Comparison of ENCODE assay signal across 6 cellular contexts in genomic region chr6:131751012-131751715, GRCh38. TPM values are rescaled to one million over a fixed set of nuclear protein-coding genes. Genes with fewer than 3 reads are reported as not detected.
"Had no signal": no experiment of that assay in that cellular context is flagged by ENCODE, and none has a peak within 500 bp of the region (broad histone marks: within the 10 kb centered on the region; RNA-seq: fewer than 3 reads in every experiment).

No MANE protein-coding gene starts in this region.

RNA-seq across cellular contexts. Expression of gene CTAGE9, which starts 40.3 kb away (rescaled TPM):
- total RNA-seq: LHCN-M2, PC-3, Peyer's patch, Right ventricle myocardium superior, SK-MEL-5 had no signal
- polyA plus RNA-seq: SK-N-SH had no signal

RNA-seq across cellular contexts. Expression of gene OR2A4, which starts 50.0 kb away (rescaled TPM):
- total RNA-seq: Right ventricle myocardium superior had no signal
- polyA plus RNA-seq: SK-N-SH had no signal

RNA-seq across cellular contexts. Expression of gene ENPP1, which starts 56.7 kb away (rescaled TPM):
- polyA plus RNA-seq: SK-N-SH had no signal
